24 cellular contexts compared by ENCODE assay signal in genomic region chr1:178819123-178819522, GRCh38. TPM values are rescaled to one million over a fixed set of nuclear protein-coding genes. Genes with fewer than 3 reads are reported as not detected.
A peak's percentile ranks its signal among the peaks of the same experiment; 100 is the strongest.
DNase-seq lines count a peak whose midpoint lies in the region; ATAC-seq, FAIRE-seq and TF ChIP-seq lines count a peak whose summit lies in the region.
"Had no signal": no experiment of that assay in that cellular context is flagged by ENCODE, and none has a peak within 500 bp of the region (broad histone marks: within the 10 kb centered on the region; RNA-seq: fewer than 3 reads in every experiment).

No MANE protein-coding gene starts in this region.

- H3K4me1 ChIP-seq in NT2/D1 (ENCODE audit: insufficient read depth, insufficient read length) = peaks cover 3% of the 10 kb centered on the region
- H3K4me1 ChIP-seq: upper lobe of right lung had no signal

- H3K27me3 ChIP-seq in NT2/D1 (ENCODE audit: insufficient read depth, insufficient read length) = no peaks in the 10 kb centered on the region
- H3K27me3 ChIP-seq: dorsolateral prefrontal cortex, upper lobe of right lung had no signal

- H3K9me3 ChIP-seq in NT2/D1 (ENCODE audit: insufficient read depth, low read length) = no peaks in the 10 kb centered on the region
- H3K9me3 ChIP-seq: upper lobe of right lung had no signal

- no peak overlapping the region for H3K9ac ChIP-seq in NT2/D1 (ENCODE audit: insufficient read length, low read depth)
- H3K9ac ChIP-seq: KMS-11 had no signal

- intact Hi-C loops in Right ventricle myocardium inferior (cut with DNase I) = no loop called here
- intact Hi-C loops in Right ventricle myocardium superior (cut with DNase I) = no loop called here

- no peak overlapping the region for H3K4me3 ChIP-seq in NT2/D1 (ENCODE audit: insufficient read length, low read depth)
- H3K4me3 ChIP-seq: dorsolateral prefrontal cortex, smooth muscle cell, upper lobe of right lung had no signal

- TF ChIP-seq POLR2A in GM12891 (IDR thresholded peaks at IDR 0.05; ENCODE audit: low read depth, low read length) = no peak

- H3K36me3 ChIP-seq in NT2/D1 (ENCODE audit: insufficient read depth, insufficient read length, low read length) = peaks cover 8% of the 10 kb centered on the region
- H3K36me3 ChIP-seq: upper lobe of right lung had no signal

- DNase-seq in Right ventricle myocardium inferior (ENCODE audit: missing footprints) = peak; percentile 34
- no peak for DNase-seq in Right ventricle myocardium superior
- DNase-seq in NT2/D1 (ENCODE audit: low read depth, low spot score) = peak; percentile 23
- DNase-seq in iPS DF 19.7 (ENCODE audit: low read depth, low spot score) = peak; percentile 3
- DNase-seq in GM12891 (ENCODE audit: insufficient read length, low spot score) = no peak
- no peak for DNase-seq in NCI-H1092 (lab: John Stamatoyannopoulos, UW)
- DNase-seq: activated CD4-positive, alpha-beta memory T cell treated with anti-CD3 and anti-CD28 coated beads, Interleukin-2, amount 10 ng/mL, durations not matched to agents 7 days and 5 days; activated effector memory CD4-positive, alpha-beta T cell treated with anti-CD3 and anti-CD28 coated beads, Interleukin-2, amount 50 U/mL, for 16 hours; cerebellar nuclear complex; DMS79 treated with DMSO at 0.1 percent for 48 hours; dorsolateral prefrontal cortex; NCI-H187 treated with DMSO at 0.1 percent for 48 hours; NCI-H82; retina; SIG-M5; stimulated activated CD4-positive, alpha-beta T cell treated with anti-CD3 and anti-CD28 coated beads, Interleukin-2, amount 100 ng/mL, for 24 hours; upper lobe of right lung had no signal

- ATAC-seq in Right ventricle myocardium inferior (no peak), Right ventricle myocardium superior (ENCODE audit: poor library complexity) (no peak), GM21360 (IDR thresholded peaks at IDR 0.05; ENCODE audit: unreplicated experiment) (no peak), HG03457 (IDR thresholded peaks at IDR 0.05; ENCODE audit: unreplicated experiment) (no peak)
- ATAC-seq: activated CD4-positive, CD25-positive, alpha-beta regulatory T cell treated with anti-CD3 and anti-CD28 coated beads, Interleukin-2, amount 50 U/mL, for 24 hours; HCT116; upper lobe of right lung had no signal

- FAIRE-seq in GM12891 (lab: Jason Lieb, UNC) = no peak
- FAIRE-seq: endothelial cell of umbilical vein had no signal

TF ChIP-seq in GM12891, 5 proteins besides CTCF, POLR2A, EP300 and RAD21:
- TF ChIP-seq POLR2AphosphoS5 (IDR thresholded peaks at IDR 0.05; ENCODE audit: low read depth, low read length) (no peak), POU2F2 (IDR thresholded peaks at IDR 0.05; ENCODE audit: low read depth, low read length) (no peak), PAX5 (IDR thresholded peaks at IDR 0.05; ENCODE audit: insufficient read depth, low read length, severe bottlenecking) (no peak), TAF1 (IDR thresholded peaks at IDR 0.05; ENCODE audit: low read depth, low read length) (no peak), SPI1 (IDR thresholded peaks at IDR 0.05; ENCODE audit: low read depth, low read length) (no peak)

RNA-seq across cellular contexts. Expression of gene ANGPTL1, which starts 51.8 kb away (rescaled TPM):
- 11.5 TPM for total RNA-seq in Right ventricle myocardium inferior
- total RNA-seq in Right ventricle myocardium superior = 7.5 TPM
- not detected for polyA plus RNA-seq in GM12891 (2012; ENCODE audit: low read depth, missing spikeins)
- total RNA-seq: activated CD4-positive, alpha-beta memory T cell treated with anti-CD3 and anti-CD28 coated beads, Interleukin-2, amount 10 ng/mL, durations not matched to agents 7 days and 5 days; endothelial cell of umbilical vein had no signal

Comparison
In these comparisons a context has a peak if more than half of its experiments do, and no peak if none do; other contexts are left out.
1. DNase-seq: peak in Right ventricle myocardium inferior (single experiment), NT2/D1 (single experiment) and iPS DF 19.7 (single experiment); none in Right ventricle myocardium superior (single experiment), GM12891 (single experiment) and NCI-H1092 (single experiment).